In genomic region chr2:108786008-108786353, GRCh38 we compare ENCODE assay signal across 2 cellular contexts.
TF ChIP-seq lines count a peak whose summit lies in the region.

No MANE protein-coding gene starts in this region.

TF ChIP-seq in A549, 52 proteins besides CTCF, POLR2A, EP300 and RAD21 (continued from another document):
- TF ChIP-seq HDAC2 (IDR thresholded peaks at IDR 0.05) (no peak), ATOH8 (CRISPR knock-in tag; IDR thresholded peaks at IDR 0.05; ENCODE audit: low read depth) (no peak), ZC3H11A (IDR thresholded peaks at IDR 0.05) (no peak), RFX5 (IDR thresholded peaks at IDR 0.05) (no peak), FOSB (CRISPR knock-in tag; IDR thresholded peaks at IDR 0.05) (no peak), MAFK (IDR thresholded peaks at IDR 0.05; ENCODE audit: partially characterized antibody) (no peak), HOXA7 (CRISPR knock-in tag; IDR thresholded peaks at IDR 0.05) (no peak), HMGXB4 (CRISPR knock-in tag; IDR thresholded peaks at IDR 0.05; ENCODE audit: borderline replicate concordance) (no peak)

TF ChIP-seq in GM12878, 131 proteins besides CTCF, POLR2A, EP300 and RAD21 (continued from another document):
- no peak for TF ChIP-seq E4F1 (IDR thresholded peaks at IDR 0.05; ENCODE audit: borderline replicate concordance, partially characterized antibody)
- TF ChIP-seq, protein P1, sequence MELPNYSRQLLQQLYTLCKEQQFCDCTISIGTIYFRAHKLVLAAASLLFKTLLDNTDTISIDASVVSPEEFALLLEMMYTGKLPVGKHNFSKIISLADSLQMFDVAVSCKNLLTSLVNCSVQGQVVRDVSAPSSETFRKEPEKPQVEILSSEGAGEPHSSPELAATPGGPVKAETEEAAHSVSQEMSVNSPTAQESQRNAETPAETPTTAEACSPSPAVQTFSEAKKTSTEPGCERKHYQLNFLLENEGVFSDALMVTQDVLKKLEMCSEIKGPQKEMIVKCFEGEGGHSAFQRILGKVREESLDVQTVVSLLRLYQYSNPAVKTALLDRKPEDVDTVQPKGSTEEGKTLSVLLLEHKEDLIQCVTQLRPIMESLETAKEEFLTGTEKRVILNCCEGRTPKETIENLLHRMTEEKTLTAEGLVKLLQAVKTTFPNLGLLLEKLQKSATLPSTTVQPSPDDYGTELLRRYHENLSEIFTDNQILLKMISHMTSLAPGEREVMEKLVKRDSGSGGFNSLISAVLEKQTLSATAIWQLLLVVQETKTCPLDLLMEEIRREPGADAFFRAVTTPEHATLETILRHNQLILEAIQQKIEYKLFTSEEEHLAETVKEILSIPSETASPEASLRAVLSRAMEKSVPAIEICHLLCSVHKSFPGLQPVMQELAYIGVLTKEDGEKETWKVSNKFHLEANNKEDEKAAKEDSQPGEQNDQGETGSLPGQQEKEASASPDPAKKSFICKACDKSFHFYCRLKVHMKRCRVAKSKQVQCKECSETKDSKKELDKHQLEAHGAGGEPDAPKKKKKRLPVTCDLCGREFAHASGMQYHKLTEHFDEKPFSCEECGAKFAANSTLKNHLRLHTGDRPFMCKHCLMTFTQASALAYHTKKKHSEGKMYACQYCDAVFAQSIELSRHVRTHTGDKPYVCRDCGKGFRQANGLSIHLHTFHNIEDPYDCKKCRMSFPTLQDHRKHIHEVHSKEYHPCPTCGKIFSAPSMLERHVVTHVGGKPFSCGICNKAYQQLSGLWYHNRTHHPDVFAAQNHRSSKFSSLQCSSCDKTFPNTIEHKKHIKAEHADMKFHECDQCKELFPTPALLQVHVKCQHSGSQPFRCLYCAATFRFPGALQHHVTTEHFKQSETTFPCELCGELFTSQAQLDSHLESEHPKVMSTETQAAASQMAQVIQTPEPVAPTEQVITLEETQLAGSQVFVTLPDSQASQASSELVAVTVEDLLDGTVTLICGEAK (IDR thresholded peaks at IDR 0.05; ENCODE audit: borderline replicate concordance): no peak
- no peak for TF ChIP-seq ZNF24 (IDR thresholded peaks at IDR 0.05)
- no peak for TF ChIP-seq HDAC2 (IDR thresholded peaks at IDR 0.05)
- TF ChIP-seq HCFC1 (IDR thresholded peaks at IDR 0.05; ENCODE audit: low read length): no peak
- TF ChIP-seq ETV6 (conservative IDR thresholded peaks at IDR 0.05 in 1 of 2, IDR thresholded peaks at IDR 0.05 in 1 of 2; ENCODE audit: borderline replicate concordance in 1 of 2, low read depth in 1 of 2): no peak
- TF ChIP-seq POLR2AphosphoS2 (IDR thresholded peaks at IDR 0.05; ENCODE audit: low read depth, low read length): no peak
- no peak for TF ChIP-seq BRCA1 (IDR thresholded peaks at IDR 0.05; ENCODE audit: low read depth, low read length)
- no peak for TF ChIP-seq MTA2 (IDR thresholded peaks at IDR 0.05; ENCODE audit: low read depth)
- TF ChIP-seq RB1 (IDR thresholded peaks at IDR 0.05; ENCODE audit: borderline replicate concordance): no peak
- TF ChIP-seq, protein P2, sequence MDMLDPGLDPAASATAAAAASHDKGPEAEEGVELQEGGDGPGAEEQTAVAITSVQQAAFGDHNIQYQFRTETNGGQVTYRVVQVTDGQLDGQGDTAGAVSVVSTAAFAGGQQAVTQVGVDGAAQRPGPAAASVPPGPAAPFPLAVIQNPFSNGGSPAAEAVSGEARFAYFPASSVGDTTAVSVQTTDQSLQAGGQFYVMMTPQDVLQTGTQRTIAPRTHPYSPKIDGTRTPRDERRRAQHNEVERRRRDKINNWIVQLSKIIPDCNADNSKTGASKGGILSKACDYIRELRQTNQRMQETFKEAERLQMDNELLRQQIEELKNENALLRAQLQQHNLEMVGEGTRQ (IDR thresholded peaks at IDR 0.05; ENCODE audit: borderline replicate concordance, low read depth, low read length): no peak
- TF ChIP-seq CREM (IDR thresholded peaks at IDR 0.05; ENCODE audit: low read depth): no peak
- TF ChIP-seq TCF12 (IDR thresholded peaks at IDR 0.05; ENCODE audit: low read depth, low read length): no peak
- TF ChIP-seq, protein P3, sequence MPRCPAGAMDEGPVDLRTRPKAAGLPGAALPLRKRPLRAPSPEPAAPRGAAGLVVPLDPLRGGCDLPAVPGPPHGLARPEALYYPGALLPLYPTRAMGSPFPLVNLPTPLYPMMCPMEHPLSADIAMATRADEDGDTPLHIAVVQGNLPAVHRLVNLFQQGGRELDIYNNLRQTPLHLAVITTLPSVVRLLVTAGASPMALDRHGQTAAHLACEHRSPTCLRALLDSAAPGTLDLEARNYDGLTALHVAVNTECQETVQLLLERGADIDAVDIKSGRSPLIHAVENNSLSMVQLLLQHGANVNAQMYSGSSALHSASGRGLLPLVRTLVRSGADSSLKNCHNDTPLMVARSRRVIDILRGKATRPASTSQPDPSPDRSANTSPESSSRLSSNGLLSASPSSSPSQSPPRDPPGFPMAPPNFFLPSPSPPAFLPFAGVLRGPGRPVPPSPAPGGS (IDR thresholded peaks at IDR 0.05; ENCODE audit: borderline replicate concordance, insufficient read depth, low read depth, low read length, poor library complexity, severe bottlenecking): no peak
